In the genomic region with DNA sequence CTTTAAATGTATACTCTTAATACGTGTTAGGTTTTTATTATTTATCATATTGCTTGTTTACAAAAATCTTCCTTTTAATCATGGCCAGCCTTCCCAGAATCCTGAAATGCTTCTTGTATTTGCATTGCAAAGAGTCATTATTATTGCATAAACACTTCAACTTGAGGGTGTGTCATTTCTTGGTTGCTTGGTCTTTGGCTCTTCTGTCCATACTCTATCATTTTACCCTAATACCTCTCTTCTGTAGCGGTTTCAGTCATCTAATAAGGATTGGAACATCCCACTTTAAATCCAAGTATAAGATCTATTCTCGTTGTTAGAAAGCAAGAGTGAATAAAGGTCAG, we compare ENCODE assay signal across 9 cellular contexts.
A peak's percentile ranks its signal among the peaks of the same experiment; 100 is the strongest.
DNase-seq lines count a peak whose midpoint lies in the region; ATAC-seq, FAIRE-seq and TF ChIP-seq lines count a peak whose summit lies in the region.
"Had no signal": no experiment of that assay in that cellular context is flagged by ENCODE, and none has a peak within 500 bp of the region (broad histone marks: within the 10 kb centered on the region; RNA-seq: fewer than 3 reads in every experiment).

No MANE protein-coding gene starts in this region.

- CTCF ChIA-PET in WTC11 (lab: Charles Lee): interaction anchor here (0.7 to 1.5 kb wide), 7 partner anchors 11 to 202 kb away, joined by 3 to 6 read pairs (median 4); no protein-coding TSS in a partner anchor

- intact Hi-C loops in Right ventricle myocardium inferior (cut with DNase I) (no loop called here), left ventricle myocardium superior (cut with micrococcal nuclease) (no loop called here), upper lobe of right lung (cut with DNase I) (no loop called here), left colon (cut with DNase I, micrococcal nuclease) (no loop called here)

- H3K9ac ChIP-seq in SK-N-MC (ENCODE audit: insufficient read length) (no peak overlapping the region), keratinocyte (ENCODE audit: control insufficient read depth, extremely low read depth, insufficient read depth, low read length) (peak overlapping the region; percentile 86)

- H3K27ac ChIP-seq in SK-N-MC: no peak overlapping the region
- peak overlapping the region; percentile 79 for H3K27ac ChIP-seq in keratinocyte (ENCODE audit: control insufficient read depth, insufficient read depth, low read length)
- H3K27ac ChIP-seq in upper lobe of right lung: peak overlapping the region; percentile 58

- H3K27me3 ChIP-seq in keratinocyte (ENCODE audit: control insufficient read depth, extremely low read depth, insufficient read depth, low read length) (no peaks in the 10 kb centered on the region), upper lobe of right lung (no peaks in the 10 kb centered on the region)

- H2AFZ ChIP-seq in keratinocyte (ENCODE audit: control insufficient read depth, low read length): peak overlapping the region; percentile 96

- TF ChIP-seq CTCF in keratinocyte (optimal IDR thresholded peaks at IDR 0.05 in 1 of 3, IDR thresholded peaks at IDR 0.05 in 1 of 3, conservative IDR thresholded peaks at IDR 0.05 in 1 of 3; ENCODE audit: extremely low read depth in 1 of 3, insufficient read depth in 2 of 3, low read length in 3 of 3) (no peak), upper lobe of right lung (IDR thresholded peaks at IDR 0.05) (no peak), WTC11 (IDR thresholded peaks at IDR 0.05) (no peak)

- H3K4me3 ChIP-seq in SK-N-MC: peak overlapping the region; percentile 11
- H3K4me3 ChIP-seq in keratinocyte (ENCODE audit: control insufficient read depth in 2 of 3, extremely low read depth in 1 of 3, insufficient read depth in 2 of 3, low read depth in 1 of 3, low read length in 3 of 3): peak overlapping the region in 2 of 3 experiments; percentile 26 to 81
- peak overlapping the region; percentile 69 for H3K4me3 ChIP-seq in upper lobe of right lung

- H3K9me3 Mint-ChIP-seq in WTC11: no peaks in the 10 kb centered on the region
- H3K9me3 Mint-ChIP-seq: activated T-helper 2 cell treated with anti-CD3 and anti-CD28 coated beads, Interferon-gamma antibody, Interleukin-2, Interleukin-4, amounts not matched to agents 10 μg/mL and 5 μg/mL and 100 μg/mL, durations not matched to agents 14 hours and 24 hours and 36 hours had no signal

- peak overlapping the region; percentile 100 for H3K4me2 ChIP-seq in keratinocyte (ENCODE audit: control insufficient read depth, extremely low read depth, insufficient read depth, low read depth, low read length)

- no peaks in the 10 kb centered on the region for H3K36me3 Mint-ChIP-seq in WTC11

- H3K4me1 Mint-ChIP-seq in WTC11: peaks cover 11% of the 10 kb centered on the region

- no peak overlapping the region for H3K4me3 Mint-ChIP-seq in WTC11

- POLR2A ChIA-PET in WTC11 (lab: Charles Lee): interaction anchor here (1.1 to 1.8 kb wide), 4 partner anchors 11 to 200 kb away, joined by 3 to 9 read pairs (median 6); partner anchors contain the start of gene CACYBP

- H3K79me2 ChIP-seq in keratinocyte (ENCODE audit: control insufficient read depth, insufficient read depth, low read length): no peaks in the 10 kb centered on the region

- H3K27me3 Mint-ChIP-seq in WTC11 (ENCODE audit: low read depth): no peaks in the 10 kb centered on the region

- no peaks in the 10 kb centered on the region for H3K36me3 ChIP-seq in SK-N-MC (ENCODE audit: insufficient read depth, low read length)
- no peaks in the 10 kb centered on the region for H3K36me3 ChIP-seq in keratinocyte (ENCODE audit: control insufficient read depth in 2 of 2, extremely low read depth in 1 of 2, insufficient read depth in 2 of 2, low read length in 2 of 2)
- H3K36me3 ChIP-seq in upper lobe of right lung: no peaks in the 10 kb centered on the region

- dilution Hi-C loops in keratinocyte (cut with MboI; ENCODE audit: extremely low pct_ligation_motif_present, low sequenced_read_pairs): no loop called here

- no peak for DNase-seq in Right ventricle myocardium inferior (ENCODE audit: missing footprints)
- DNase-seq in left ventricle myocardium superior: no peak
- DNase-seq in SK-N-MC (ENCODE audit: low read depth, low spot score): no peak
- no peak for DNase-seq in keratinocyte (ENCODE audit: low read depth, low spot score)
- DNase-seq in upper lobe of right lung: no peak
- DNase-seq in left colon: no peak
- DNase-seq in WTC11 (ENCODE audit: low spot score): no peak
- DNase-seq in NK-92 treated with Interleukin-12 subunit alpha and Interleukin-12 subunit beta, amount 100 ng/mL, for 24 hours (lab: John Stamatoyannopoulos, UW): no peak

- ATAC-seq in Right ventricle myocardium inferior: peak; percentile 6
- no peak for ATAC-seq in left ventricle myocardium superior
- ATAC-seq in upper lobe of right lung: peak; percentile 13
- no peak for ATAC-seq in left colon
- no peak for ATAC-seq in WTC11

- FAIRE-seq in keratinocyte (lab: Jason Lieb, UNC): no peak

- no peaks in the 10 kb centered on the region for H4K20me1 ChIP-seq in keratinocyte (ENCODE audit: control insufficient read depth, extremely low read depth, insufficient read depth, low read length)

- H3K27ac Mint-ChIP-seq in WTC11: no peak overlapping the region
- H3K27ac Mint-ChIP-seq: activated T-helper 2 cell treated with anti-CD3 and anti-CD28 coated beads, Interferon-gamma antibody, Interleukin-2, Interleukin-4, amounts not matched to agents 10 μg/mL and 5 μg/mL and 100 μg/mL, durations not matched to agents 14 hours and 24 hours and 36 hours had no signal

- no peaks in the 10 kb centered on the region for H3K9me3 ChIP-seq in SK-N-MC (ENCODE audit: low read depth, low read length)
- no peaks in the 10 kb centered on the region for H3K9me3 ChIP-seq in keratinocyte (ENCODE audit: control insufficient read depth, low read depth, low read length)
- H3K9me3 ChIP-seq in upper lobe of right lung: no peaks in the 10 kb centered on the region

- no peaks in the 10 kb centered on the region for H3K9me1 ChIP-seq in keratinocyte (ENCODE audit: control insufficient read depth, extremely low read depth, insufficient read depth, low read length)

- H3K4me1 ChIP-seq in keratinocyte (ENCODE audit: control insufficient read depth, extremely low read depth, insufficient read depth, low read length) (peaks cover 29% of the 10 kb centered on the region), upper lobe of right lung (peaks cover 15% of the 10 kb centered on the region)

TF ChIP-seq in WTC11, 78 proteins besides CTCF, POLR2A, EP300 and RAD21 (continues in another document):
- TF ChIP-seq ZNF121 (CRISPR knock-in tag; IDR thresholded peaks at IDR 0.05): no peak
- no peak for TF ChIP-seq ELF4 (CRISPR knock-in tag; IDR thresholded peaks at IDR 0.05; ENCODE audit: low read depth)
- TF ChIP-seq HMGA2 (CRISPR knock-in tag; IDR thresholded peaks at IDR 0.05): no peak
- TF ChIP-seq ZNF671 (CRISPR knock-in tag; IDR thresholded peaks at IDR 0.05): no peak
- TF ChIP-seq ATF1 (CRISPR knock-in tag; IDR thresholded peaks at IDR 0.05): no peak
- TF ChIP-seq TEAD1 (CRISPR knock-in tag; IDR thresholded peaks at IDR 0.05): no peak
- TF ChIP-seq, protein P1, sequence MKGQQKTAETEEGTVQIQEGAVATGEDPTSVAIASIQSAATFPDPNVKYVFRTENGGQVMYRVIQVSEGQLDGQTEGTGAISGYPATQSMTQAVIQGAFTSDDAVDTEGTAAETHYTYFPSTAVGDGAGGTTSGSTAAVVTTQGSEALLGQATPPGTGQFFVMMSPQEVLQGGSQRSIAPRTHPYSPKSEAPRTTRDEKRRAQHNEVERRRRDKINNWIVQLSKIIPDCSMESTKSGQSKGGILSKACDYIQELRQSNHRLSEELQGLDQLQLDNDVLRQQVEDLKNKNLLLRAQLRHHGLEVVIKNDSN (CRISPR knock-in tag; IDR thresholded peaks at IDR 0.05): no peak
- no peak for TF ChIP-seq GTF2I (CRISPR knock-in tag; conservative IDR thresholded peaks at IDR 0.05)
- no peak for TF ChIP-seq MLX (CRISPR knock-in tag; IDR thresholded peaks at IDR 0.05)
- TF ChIP-seq, protein P2, sequence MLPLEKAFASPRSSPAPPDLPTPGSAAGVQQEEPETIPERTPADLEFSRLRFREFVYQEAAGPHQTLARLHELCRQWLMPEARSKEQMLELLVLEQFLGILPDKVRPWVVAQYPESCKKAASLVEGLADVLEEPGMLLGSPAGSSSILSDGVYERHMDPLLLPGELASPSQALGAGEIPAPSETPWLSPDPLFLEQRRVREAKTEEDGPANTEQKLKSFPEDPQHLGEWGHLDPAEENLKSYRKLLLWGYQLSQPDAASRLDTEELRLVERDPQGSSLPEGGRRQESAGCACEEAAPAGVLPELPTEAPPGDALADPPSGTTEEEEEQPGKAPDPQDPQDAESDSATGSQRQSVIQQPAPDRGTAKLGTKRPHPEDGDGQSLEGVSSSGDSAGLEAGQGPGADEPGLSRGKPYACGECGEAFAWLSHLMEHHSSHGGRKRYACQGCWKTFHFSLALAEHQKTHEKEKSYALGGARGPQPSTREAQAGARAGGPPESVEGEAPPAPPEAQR (CRISPR knock-in tag; IDR thresholded peaks at IDR 0.05): no peak
- no peak for TF ChIP-seq AR (CRISPR knock-in tag; IDR thresholded peaks at IDR 0.05)

Comparison
In these comparisons a context has a peak if more than half of its experiments do, and no peak if none do; other contexts are left out.
1. ATAC-seq: peak in Right ventricle myocardium inferior (single experiment) and upper lobe of right lung (single experiment); none in left ventricle myocardium superior (single experiment), left colon (single experiment) and WTC11 (single experiment).
2. H3K4me3 ChIP-seq: peak in every context shown above with its lines; median percentile 69 in upper lobe of right lung; 54 in keratinocyte; 11 in SK-N-MC.